ENCODE assay signal across 15 cellular contexts in genomic region chr15:50137893-50138292, GRCh38. TPM values are rescaled to one million over a fixed set of nuclear protein-coding genes. Genes with fewer than 3 reads are reported as not detected.
A peak's percentile ranks its signal among the peaks of the same experiment; 100 is the strongest.
DNase-seq lines count a peak whose midpoint lies in the region; ATAC-seq and TF ChIP-seq lines count a peak whose summit lies in the region.
"Had no signal": no experiment of that assay in that cellular context is flagged by ENCODE, and none has a peak within 500 bp of the region (broad histone marks: within the 10 kb centered on the region; RNA-seq: fewer than 3 reads in every experiment).

No MANE protein-coding gene starts in this region.

- peaks cover 3% of the 10 kb centered on the region for H3K9me3 Mint-ChIP-seq in activated CD8-positive, alpha-beta T cell treated with anti-CD3 and anti-CD28 coated beads for 36 hours
- no peaks in the 10 kb centered on the region for H3K9me3 Mint-ChIP-seq in activated CD8-positive, alpha-beta T cell treated with anti-CD3 and anti-CD28 coated beads, Interleukin-2, amount 10 ng/mL, durations not matched to agents 7 days and 5 days (ENCODE audit: insufficient read depth)
- no peaks in the 10 kb centered on the region for H3K9me3 Mint-ChIP-seq in endodermal cell
- H3K9me3 Mint-ChIP-seq: CD4-positive, alpha-beta memory T cell had no signal

- TF ChIP-seq RAD21 in HCT116 (IDR thresholded peaks at IDR 0.05; ENCODE audit: low read depth) = no peak

- no peak overlapping the region for H3K9ac ChIP-seq in HCT116 (ENCODE audit: low read length)
- peak overlapping the region; percentile 48 for H3K9ac ChIP-seq in adipocyte (ENCODE audit: low read length)
- H3K9ac ChIP-seq in endodermal cell (ENCODE audit: extremely low read depth, low read length, poor library complexity, severe bottlenecking) = no peak overlapping the region
- H3K9ac ChIP-seq: SK-N-SH had no signal

- H3K36me3 ChIP-seq in HCT116 (ENCODE audit: control insufficient read depth in 1 of 2, insufficient read depth in 2 of 2, low read length in 2 of 2) (no peaks in the 10 kb centered on the region), adipocyte (ENCODE audit: control insufficient read depth, insufficient read depth, low read length, severe bottlenecking) (no peaks in the 10 kb centered on the region), mesodermal cell (ENCODE audit: control insufficient read depth, insufficient read depth, low read length) (no peaks in the 10 kb centered on the region), endodermal cell (ENCODE audit: control insufficient read depth, insufficient read depth, low read length) (no peaks in the 10 kb centered on the region)
- H3K36me3 ChIP-seq: gastroesophageal sphincter, tibial nerve had no signal

- H2AFZ ChIP-seq in HCT116 (ENCODE audit: low read depth, low read length, poor library complexity, severe bottlenecking) = no peak overlapping the region

- H3K9me3 ChIP-seq in HCT116 (ENCODE audit: control insufficient read depth in 1 of 2, insufficient read depth in 1 of 2, low read depth in 1 of 2, low read length in 2 of 2) (no peaks in the 10 kb centered on the region), adipocyte (ENCODE audit: control insufficient read depth, low read length) (no peaks in the 10 kb centered on the region), mesodermal cell (ENCODE audit: control insufficient read depth, low read length) (no peaks in the 10 kb centered on the region), endodermal cell (ENCODE audit: control insufficient read depth, low read length) (no peaks in the 10 kb centered on the region)
- H3K9me3 ChIP-seq: body of pancreas, SK-N-SH, tibial nerve had no signal

- peak overlapping the region; percentile 92 for H3K27ac Mint-ChIP-seq in activated CD8-positive, alpha-beta T cell treated with anti-CD3 and anti-CD28 coated beads for 36 hours
- H3K27ac Mint-ChIP-seq in activated CD8-positive, alpha-beta T cell treated with anti-CD3 and anti-CD28 coated beads, Interleukin-2, amount 10 ng/mL, durations not matched to agents 7 days and 5 days = no peak overlapping the region
- no peak overlapping the region for H3K27ac Mint-ChIP-seq in endodermal cell
- H3K27ac Mint-ChIP-seq: CD4-positive, alpha-beta memory T cell had no signal

- WGBS in mesodermal cell (ENCODE audit: insufficient coverage in 2 of 2), 2 experiments = no CpG with 5 or more reads among the region's 2 CpGs
- WGBS in endodermal cell (ENCODE audit: insufficient coverage in 1 of 2, insufficient read length in 1 of 2), 2 experiments = 84% methylated on average over 2 of the region's 2 CpGs; no CpG with 5 or more reads in 1 of the 2 experiments

- H3K79me2 ChIP-seq in HCT116 (ENCODE audit: insufficient read depth, low read length) = no peaks in the 10 kb centered on the region

- H3K27ac ChIP-seq in HCT116 (ENCODE audit: low read depth, low read length) = no peak overlapping the region
- peak overlapping the region; percentile 86 for H3K27ac ChIP-seq in mesodermal cell (ENCODE audit: low read depth, low read length, severe bottlenecking)
- no peak overlapping the region for H3K27ac ChIP-seq in endodermal cell (ENCODE audit: low read depth, low read length)
- H3K27ac ChIP-seq: body of pancreas, coronary artery, gastroesophageal sphincter, tibial nerve had no signal

- no peaks in the 10 kb centered on the region for H4K20me1 ChIP-seq in HCT116 (ENCODE audit: insufficient read depth)

- BruUV-seq in HCT116 (replicated peaks; lab: Mats Ljungman, UMichigan) = no TSS peak

- H3K27me3 Mint-ChIP-seq in activated CD8-positive, alpha-beta T cell treated with anti-CD3 and anti-CD28 coated beads for 36 hours = no peaks in the 10 kb centered on the region
- no peaks in the 10 kb centered on the region for H3K27me3 Mint-ChIP-seq in activated CD8-positive, alpha-beta T cell treated with anti-CD3 and anti-CD28 coated beads, Interleukin-2, amount 10 ng/mL, durations not matched to agents 7 days and 5 days (ENCODE audit: low read depth)
- H3K27me3 Mint-ChIP-seq in endodermal cell (ENCODE audit: insufficient read depth) = peaks cover 6% of the 10 kb centered on the region

- peaks cover 43% of the 10 kb centered on the region for H3K4me1 Mint-ChIP-seq in activated CD8-positive, alpha-beta T cell treated with anti-CD3 and anti-CD28 coated beads for 36 hours (ENCODE audit: low read depth)
- peaks cover 45% of the 10 kb centered on the region for H3K4me1 Mint-ChIP-seq in activated CD8-positive, alpha-beta T cell treated with anti-CD3 and anti-CD28 coated beads, Interleukin-2, amount 10 ng/mL, durations not matched to agents 7 days and 5 days (ENCODE audit: low read depth)
- no peaks in the 10 kb centered on the region for H3K4me1 Mint-ChIP-seq in endodermal cell

- TF ChIP-seq CTCF in activated CD8-positive, alpha-beta T cell treated with anti-CD3 and anti-CD28 coated beads for 36 hours (IDR thresholded peaks at IDR 0.05) = no peak
- peak in 2 of 3 experiments; percentile 15 to 30; a peak in 2 of 6 replicates for TF ChIP-seq CTCF in HCT116 (IDR thresholded peaks at IDR 0.05 in 2 of 3, conservative IDR thresholded peaks at IDR 0.05 in 1 of 3; ENCODE audit: borderline replicate concordance in 1 of 3, insufficient read depth in 1 of 3, low read depth in 2 of 3, low read length in 2 of 3)
- TF ChIP-seq CTCF in endodermal cell (conservative IDR thresholded peaks at IDR 0.05) = no peak

- intact Hi-C loops in activated CD8-positive, alpha-beta T cell treated with anti-CD3 and anti-CD28 coated beads for 36 hours (cut with micrococcal nuclease) = no loop called here
- intact Hi-C loops in HCT116 (cut with micrococcal nuclease) = no loop called here

- RAD21 ChIA-PET in HCT116 (lab: Charles Lee; ENCODE audit: low non-redundant PET in 1 of 2, low total read pairs in 2 of 2, uncharacterized antibody in 2 of 2, unreplicated experiment in 2 of 2) = no interaction called here

- POLR2A ChIA-PET in activated CD8-positive, alpha-beta T cell treated with anti-CD3 and anti-CD28 coated beads for 36 hours (lab: Charles Lee) = interaction anchor here (1.9 kb wide), 1 partner anchor 216 kb away, joined by 9 read pairs; no protein-coding TSS in a partner anchor
- POLR2A ChIA-PET in activated CD8-positive, alpha-beta T cell treated with anti-CD3 and anti-CD28 coated beads, Interleukin-2, amount 10 ng/mL, durations not matched to agents 7 days and 5 days (lab: Charles Lee) = interaction anchor here (0.5 kb wide), 1 partner anchor 216 kb away, joined by 3 read pairs; no protein-coding TSS in a partner anchor
- POLR2A ChIA-PET in HCT116 (lab: Charles Lee) = no interaction called here

- no peak for ATAC-seq in activated CD8-positive, alpha-beta T cell treated with anti-CD3 and anti-CD28 coated beads for 36 hours
- no peak for ATAC-seq in activated CD8-positive, alpha-beta T cell treated with anti-CD3 and anti-CD28 coated beads, Interleukin-2, amount 10 ng/mL, durations not matched to agents 7 days and 5 days
- peak; percentile 64 for ATAC-seq in HCT116
- ATAC-seq: body of pancreas, gastroesophageal sphincter had no signal

- peaks cover 8 to 40% of the 10 kb centered on the region in 2 experiments for H3K4me1 ChIP-seq in HCT116 (ENCODE audit: control insufficient read depth in 1 of 2, insufficient read depth in 2 of 2, low read length in 2 of 2)
- peaks cover 43% of the 10 kb centered on the region for H3K4me1 ChIP-seq in adipocyte (ENCODE audit: control insufficient read depth, insufficient read depth, low read length)
- H3K4me1 ChIP-seq in mesodermal cell (ENCODE audit: control insufficient read depth, insufficient read depth, low read length, poor library complexity, severe bottlenecking) = peaks cover 29% of the 10 kb centered on the region
- no peaks in the 10 kb centered on the region for H3K4me1 ChIP-seq in endodermal cell (ENCODE audit: control insufficient read depth, insufficient read depth, low read length)
- H3K4me1 ChIP-seq: body of pancreas had no signal

- TF ChIP-seq POLR2A in HCT116 (IDR thresholded peaks at IDR 0.05; ENCODE audit: borderline replicate concordance, extremely low read depth, insufficient read depth, insufficient read length) = no peak

- peaks cover 9% of the 10 kb centered on the region for H3K36me3 Mint-ChIP-seq in activated CD8-positive, alpha-beta T cell treated with anti-CD3 and anti-CD28 coated beads for 36 hours (ENCODE audit: low read depth)
- no peaks in the 10 kb centered on the region for H3K36me3 Mint-ChIP-seq in activated CD8-positive, alpha-beta T cell treated with anti-CD3 and anti-CD28 coated beads, Interleukin-2, amount 10 ng/mL, durations not matched to agents 7 days and 5 days (ENCODE audit: low read depth)
- no peaks in the 10 kb centered on the region for H3K36me3 Mint-ChIP-seq in endodermal cell (ENCODE audit: low read depth)
- H3K36me3 Mint-ChIP-seq: CD4-positive, alpha-beta memory T cell had no signal

- no peaks in the 10 kb centered on the region for H3K9me2 ChIP-seq in HCT116 (ENCODE audit: insufficient read depth)
- H3K9me2 ChIP-seq: SK-N-SH had no signal

- peak overlapping the region; percentile 41 for H3K4me2 ChIP-seq in HCT116 (ENCODE audit: low read length)
- H3K4me2 ChIP-seq: SK-N-SH had no signal

- H3K27me3 ChIP-seq in HCT116 (ENCODE audit: insufficient read depth, low read length) (no peaks in the 10 kb centered on the region), adipocyte (replicated peaks; ENCODE audit: control insufficient read depth, insufficient read depth, low read length) (no peaks in the 10 kb centered on the region), endodermal cell (ENCODE audit: control insufficient read depth, insufficient read depth, low read length, poor library complexity, severe bottlenecking) (no peaks in the 10 kb centered on the region)
- H3K27me3 ChIP-seq: body of pancreas, gastroesophageal sphincter, tibial nerve had no signal

- no peak overlapping the region for H3K4me3 Mint-ChIP-seq in activated CD8-positive, alpha-beta T cell treated with anti-CD3 and anti-CD28 coated beads for 36 hours
- no peak overlapping the region for H3K4me3 Mint-ChIP-seq in activated CD8-positive, alpha-beta T cell treated with anti-CD3 and anti-CD28 coated beads, Interleukin-2, amount 10 ng/mL, durations not matched to agents 7 days and 5 days
- no peak overlapping the region for H3K4me3 Mint-ChIP-seq in endodermal cell
- H3K4me3 Mint-ChIP-seq: CD4-positive, alpha-beta memory T cell had no signal

- no peak for DNase-seq in activated CD8-positive, alpha-beta T cell treated with anti-CD3 and anti-CD28 coated beads for 36 hours
- DNase-seq in activated CD8-positive, alpha-beta T cell treated with anti-CD3 and anti-CD28 coated beads, Interleukin-2, amount 10 ng/mL, durations not matched to agents 7 days and 5 days = no peak
- DNase-seq in HCT116 (ENCODE audit: low read depth, low spot score) = no peak
- no peak for DNase-seq in adipocyte (ENCODE audit: low read depth)
- DNase-seq in endodermal cell = no peak
- DNase-seq in COLO829 (ENCODE audit: low spot score) = no peak
- DNase-seq in activated gamma-delta T cell (lab: John Stamatoyannopoulos, UW) = no peak
- DNase-seq: activated effector memory CD4-positive, alpha-beta T cell treated with anti-CD3 and anti-CD28 coated beads, Interleukin-2, amount 50 U/mL, for 16 hours; body of pancreas; CD4-positive, alpha-beta memory T cell; SK-N-SH had no signal

- CTCF ChIA-PET in activated CD8-positive, alpha-beta T cell treated with anti-CD3 and anti-CD28 coated beads for 36 hours (lab: Charles Lee) = interaction anchor here (0.5 to 1.7 kb wide), 5 partner anchors 10 to 847 kb away, joined by 3 to 5 read pairs (median 3); no protein-coding TSS in a partner anchor
- CTCF ChIA-PET in activated CD8-positive, alpha-beta T cell treated with anti-CD3 and anti-CD28 coated beads, Interleukin-2, amount 10 ng/mL, durations not matched to agents 7 days and 5 days (lab: Charles Lee) = interaction anchor here (1.2 to 4.1 kb wide), 6 partner anchors 11 to 666 kb away, joined by 3 to 26 read pairs (median 6); partner anchors contain the start of gene ATP8B4
- CTCF ChIA-PET in HCT116 (lab: Charles Lee) = interaction anchor here (1.0 to 2.0 kb wide), 3 partner anchors 261 to 1779 kb away, joined by 3 to 7 read pairs (median 5); no protein-coding TSS in a partner anchor

- no peak overlapping the region for H3K4me3 ChIP-seq in HCT116 (replicated peaks in 1 of 2; ENCODE audit: low read depth in 1 of 2, low read length in 2 of 2)
- H3K4me3 ChIP-seq in adipocyte (ENCODE audit: low read length) = no peak overlapping the region
- H3K4me3 ChIP-seq in mesodermal cell (ENCODE audit: extremely low read depth, insufficient read depth, low read length, poor library complexity, severe bottlenecking) = no peak overlapping the region
- H3K4me3 ChIP-seq in endodermal cell (ENCODE audit: low read length) = no peak overlapping the region
- H3K4me3 ChIP-seq: body of pancreas, coronary artery, gastroesophageal sphincter, tibial nerve had no signal

RNA-seq across cellular contexts. Expression of gene ATP8B4, which starts 18.9 kb away (rescaled TPM):
- total RNA-seq in activated CD8-positive, alpha-beta T cell treated with anti-CD3 and anti-CD28 coated beads for 36 hours = 1 to 10 TPM; 4.6 to 5.8 TPM
- total RNA-seq in activated CD8-positive, alpha-beta T cell treated with anti-CD3 and anti-CD28 coated beads, Interleukin-2, amount 10 ng/mL, durations not matched to agents 7 days and 5 days = 10 to 100 TPM; 35.9 to 39.2 TPM
- total RNA-seq in HCT116 (2021; ENCODE audit: unreplicated experiment) (0.25 TPM), endodermal cell (under 1 TPM; 0.64 to 0.95 TPM)
- 0.12 and 0.26 TPM in 2 replicates for polyA plus RNA-seq in HCT116 (2012)
- polyA plus RNA-seq in mesodermal cell (2013, experiment 1 of 2) = 1.5 TPM
- 1.3 TPM for polyA plus RNA-seq in mesodermal cell (2013, experiment 2 of 2)
- 0.14 TPM for polyA plus RNA-seq in endodermal cell (2013, experiment 1 of 2)
- 0.04 TPM for polyA plus RNA-seq in endodermal cell (2013, experiment 2 of 2)

RNA-seq across cellular contexts. Expression of gene SLC27A2, which starts 44.1 kb away (rescaled TPM):
- total RNA-seq in activated CD8-positive, alpha-beta T cell treated with anti-CD3 and anti-CD28 coated beads for 36 hours = 1 to 10 TPM; 9.8 to 9.9 TPM
- total RNA-seq in activated CD8-positive, alpha-beta T cell treated with anti-CD3 and anti-CD28 coated beads, Interleukin-2, amount 10 ng/mL, durations not matched to agents 7 days and 5 days = 10 to 100 TPM; 11.6 to 12.5 TPM
- total RNA-seq in HCT116 (2021; ENCODE audit: unreplicated experiment) (14.0 TPM), endodermal cell (1 to 10 TPM; 4.0 to 6.8 TPM)
- 10.8 and 12.0 TPM in 2 replicates for polyA plus RNA-seq in HCT116 (2012)
- polyA plus RNA-seq in mesodermal cell (2013, experiment 1 of 2) = 0.41 TPM
- 0.96 TPM for polyA plus RNA-seq in mesodermal cell (2013, experiment 2 of 2)
- 1.4 TPM for polyA plus RNA-seq in endodermal cell (2013, experiment 1 of 2)
- 1.9 TPM for polyA plus RNA-seq in endodermal cell (2013, experiment 2 of 2)

Comparison
In these comparisons a context has a peak if more than half of its experiments do, and no peak if none do; other contexts are left out.
1. RNA of gene ATP8B4, which starts 18.9 kb away (total RNA-seq): 35.9 to 39.2 TPM in activated CD8-positive, alpha-beta T cell treated with anti-CD3 and anti-CD28 coated beads, Interleukin-2, amount 10 ng/mL, durations not matched to agents 7 days and 5 days; 4.6 to 5.8 TPM in activated CD8-positive, alpha-beta T cell treated with anti-CD3 and anti-CD28 coated beads for 36 hours, 0.64 to 0.95 TPM in endodermal cell and 0.25 TPM in HCT116 (single experiment); every median in the first group is over 4 times any median in the second.
2. CTCF ChIP-seq: peak in HCT116 (2 of 3); none in activated CD8-positive, alpha-beta T cell treated with anti-CD3 and anti-CD28 coated beads for 36 hours (single experiment) and endodermal cell (single experiment).